26 cellular contexts compared by ENCODE assay signal in the genomic region with DNA sequence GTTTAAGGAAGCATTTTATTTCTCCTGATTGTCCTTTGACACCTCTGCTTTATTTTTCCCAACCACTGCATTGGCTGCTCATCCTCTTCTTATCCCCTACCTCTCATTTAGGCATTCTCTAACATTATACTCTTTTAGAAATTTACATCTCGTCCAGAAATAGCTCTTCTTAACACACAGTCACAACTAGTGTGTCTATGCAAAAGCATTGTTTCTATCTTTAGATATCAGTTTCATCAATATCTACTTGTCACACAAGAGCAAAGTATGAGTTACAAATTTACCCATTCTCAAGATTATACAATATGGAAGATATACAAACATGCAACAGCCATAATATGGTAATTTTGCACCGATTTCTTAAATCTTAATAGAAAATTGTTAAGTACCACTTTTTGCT. TPM values are rescaled to one million over a fixed set of nuclear protein-coding genes. Genes with fewer than 3 reads are reported as not detected.
DNase-seq lines count a peak whose midpoint lies in the region; ATAC-seq and TF ChIP-seq lines count a peak whose summit lies in the region.
"Had no signal": no experiment of that assay in that cellular context is flagged by ENCODE, and none has a peak within 500 bp of the region (broad histone marks: within the 10 kb centered on the region; RNA-seq: fewer than 3 reads in every experiment).

No MANE protein-coding gene starts in this region.

- no peaks in the 10 kb centered on the region for H3K79me2 ChIP-seq in smooth muscle cell (ENCODE audit: low read depth)

- no peaks in the 10 kb centered on the region for H4K20me1 ChIP-seq in smooth muscle cell (ENCODE audit: low read depth)
- H4K20me1 ChIP-seq: BLaER1 treated with 17β-estradiol and CSF1 and Interleukin-3, amounts not matched to agents 10 nM and 100 nM had no signal

- no peak overlapping the region for H3K4me3 ChIP-seq in smooth muscle cell
- H3K4me3 ChIP-seq: BLaER1 treated with 17β-estradiol and CSF1 and Interleukin-3, amounts not matched to agents 10 nM and 100 nM; GM12878; SJCRH30 had no signal

- TF ChIP-seq CTCF in smooth muscle cell (IDR thresholded peaks at IDR 0.05; ENCODE audit: borderline replicate concordance, insufficient read depth, poor library complexity, severe bottlenecking) = no peak

- ATAC-seq in GM18498 (IDR thresholded peaks at IDR 0.05; ENCODE audit: unreplicated experiment) (peak; percentile 42), GM18907 (IDR thresholded peaks at IDR 0.05; ENCODE audit: unreplicated experiment) (peak; percentile 44), HG02798 (IDR thresholded peaks at IDR 0.05; ENCODE audit: poor library complexity, unreplicated experiment) (peak; percentile 40), GM21526 (IDR thresholded peaks at IDR 0.05; ENCODE audit: low FRiP score, unreplicated experiment) (no peak), GM21825 (IDR thresholded peaks at IDR 0.05; ENCODE audit: unreplicated experiment) (no peak)
- ATAC-seq: GM12878, HepG2, Panc1, T-cell had no signal

- DNase-seq in smooth muscle cell (lab: John Stamatoyannopoulos, UW; ENCODE audit: unreplicated experiment) (no peak), cerebellar cortex (ENCODE audit: low spot score) (no peak)
- DNase-seq: Caco-2; CD4-positive, alpha-beta memory T cell; DMS 273 treated with DMSO at 0.1 percent for 48 hours; DND-41; KBM-7; NCI-H1105; NCI-H146; NCI-H2029; NCI-H2227 treated with DMSO at 0.1 percent for 48 hours; NCI-H510A; NK-92 treated with Interleukin-12 subunit alpha and Interleukin-12 subunit beta, amount 100 ng/mL, for 24 hours; SJCRH30; T-cell had no signal

- H3K27ac ChIP-seq in smooth muscle cell (ENCODE audit: low read depth) = no peak overlapping the region
- H3K27ac ChIP-seq: BLaER1 treated with 17β-estradiol and CSF1 and Interleukin-3, amounts not matched to agents 10 nM and 100 nM; HL-60; SJCRH30 had no signal

- H3K4me2 ChIP-seq in smooth muscle cell = peak overlapping the region; percentile 43
- H3K4me2 ChIP-seq: BLaER1 treated with 17β-estradiol and CSF1 and Interleukin-3, amounts not matched to agents 10 nM and 100 nM had no signal

- WGBS in smooth muscle cell (ENCODE audit: low lambda C conversion rate) = 86% methylated on average over 2 of the region's 2 CpGs

- H3K27me3 ChIP-seq in smooth muscle cell (ENCODE audit: low read depth) = no peaks in the 10 kb centered on the region
- H3K27me3 ChIP-seq: BLaER1 treated with 17β-estradiol and CSF1 and Interleukin-3, amounts not matched to agents 10 nM and 100 nM; SJCRH30 had no signal

- H3K36me3 ChIP-seq in smooth muscle cell (ENCODE audit: low read depth) = no peaks in the 10 kb centered on the region
- H3K36me3 ChIP-seq: BLaER1 treated with 17β-estradiol and CSF1 and Interleukin-3, amounts not matched to agents 10 nM and 100 nM; SJCRH30 had no signal

- no peak overlapping the region for H3K9ac ChIP-seq in smooth muscle cell (ENCODE audit: low read depth)
- H3K9ac ChIP-seq: BLaER1 treated with 17β-estradiol and CSF1 and Interleukin-3, amounts not matched to agents 10 nM and 100 nM had no signal

- no peaks in the 10 kb centered on the region for H3K4me1 ChIP-seq in smooth muscle cell (ENCODE audit: low read depth)

- peak overlapping the region; percentile 73 for H2AFZ ChIP-seq in smooth muscle cell (ENCODE audit: low read depth)

- H3F3A ChIP-seq in smooth muscle cell (ENCODE audit: low read depth) = peaks cover 7% of the 10 kb centered on the region

- no peaks in the 10 kb centered on the region for H3K9me3 ChIP-seq in smooth muscle cell (replicated peaks; ENCODE audit: low read depth)
- H3K9me3 ChIP-seq: Caco-2, SJCRH30 had no signal

RNA-seq across cellular contexts. Expression of gene MDFIC, which starts 35.7 kb away (rescaled TPM):
- total RNA-seq in smooth muscle cell = 36.9 and 37.0 TPM in 2 replicates
- 17.5 and 18.4 TPM in 2 replicates for polyA plus RNA-seq in smooth muscle cell
- total RNA-seq: HepG2, HT-29 had no signal

Comparison
In these comparisons a context has a peak if more than half of its experiments do, and no peak if none do; other contexts are left out.
1. ATAC-seq: peak in GM18498 (single experiment), GM18907 (single experiment) and HG02798 (single experiment); none in GM21526 (single experiment) and GM21825 (single experiment).